Comparison of ENCODE assay signal across 2 cellular contexts in genomic region chr20:6863355-6863754, GRCh38.
TF ChIP-seq lines count a peak whose summit lies in the region.

No MANE protein-coding gene starts in this region.

TF ChIP-seq in GM23338, 12 proteins besides CTCF, POLR2A, EP300 and RAD21 (continued from another document):
- TF ChIP-seq, protein P1, sequence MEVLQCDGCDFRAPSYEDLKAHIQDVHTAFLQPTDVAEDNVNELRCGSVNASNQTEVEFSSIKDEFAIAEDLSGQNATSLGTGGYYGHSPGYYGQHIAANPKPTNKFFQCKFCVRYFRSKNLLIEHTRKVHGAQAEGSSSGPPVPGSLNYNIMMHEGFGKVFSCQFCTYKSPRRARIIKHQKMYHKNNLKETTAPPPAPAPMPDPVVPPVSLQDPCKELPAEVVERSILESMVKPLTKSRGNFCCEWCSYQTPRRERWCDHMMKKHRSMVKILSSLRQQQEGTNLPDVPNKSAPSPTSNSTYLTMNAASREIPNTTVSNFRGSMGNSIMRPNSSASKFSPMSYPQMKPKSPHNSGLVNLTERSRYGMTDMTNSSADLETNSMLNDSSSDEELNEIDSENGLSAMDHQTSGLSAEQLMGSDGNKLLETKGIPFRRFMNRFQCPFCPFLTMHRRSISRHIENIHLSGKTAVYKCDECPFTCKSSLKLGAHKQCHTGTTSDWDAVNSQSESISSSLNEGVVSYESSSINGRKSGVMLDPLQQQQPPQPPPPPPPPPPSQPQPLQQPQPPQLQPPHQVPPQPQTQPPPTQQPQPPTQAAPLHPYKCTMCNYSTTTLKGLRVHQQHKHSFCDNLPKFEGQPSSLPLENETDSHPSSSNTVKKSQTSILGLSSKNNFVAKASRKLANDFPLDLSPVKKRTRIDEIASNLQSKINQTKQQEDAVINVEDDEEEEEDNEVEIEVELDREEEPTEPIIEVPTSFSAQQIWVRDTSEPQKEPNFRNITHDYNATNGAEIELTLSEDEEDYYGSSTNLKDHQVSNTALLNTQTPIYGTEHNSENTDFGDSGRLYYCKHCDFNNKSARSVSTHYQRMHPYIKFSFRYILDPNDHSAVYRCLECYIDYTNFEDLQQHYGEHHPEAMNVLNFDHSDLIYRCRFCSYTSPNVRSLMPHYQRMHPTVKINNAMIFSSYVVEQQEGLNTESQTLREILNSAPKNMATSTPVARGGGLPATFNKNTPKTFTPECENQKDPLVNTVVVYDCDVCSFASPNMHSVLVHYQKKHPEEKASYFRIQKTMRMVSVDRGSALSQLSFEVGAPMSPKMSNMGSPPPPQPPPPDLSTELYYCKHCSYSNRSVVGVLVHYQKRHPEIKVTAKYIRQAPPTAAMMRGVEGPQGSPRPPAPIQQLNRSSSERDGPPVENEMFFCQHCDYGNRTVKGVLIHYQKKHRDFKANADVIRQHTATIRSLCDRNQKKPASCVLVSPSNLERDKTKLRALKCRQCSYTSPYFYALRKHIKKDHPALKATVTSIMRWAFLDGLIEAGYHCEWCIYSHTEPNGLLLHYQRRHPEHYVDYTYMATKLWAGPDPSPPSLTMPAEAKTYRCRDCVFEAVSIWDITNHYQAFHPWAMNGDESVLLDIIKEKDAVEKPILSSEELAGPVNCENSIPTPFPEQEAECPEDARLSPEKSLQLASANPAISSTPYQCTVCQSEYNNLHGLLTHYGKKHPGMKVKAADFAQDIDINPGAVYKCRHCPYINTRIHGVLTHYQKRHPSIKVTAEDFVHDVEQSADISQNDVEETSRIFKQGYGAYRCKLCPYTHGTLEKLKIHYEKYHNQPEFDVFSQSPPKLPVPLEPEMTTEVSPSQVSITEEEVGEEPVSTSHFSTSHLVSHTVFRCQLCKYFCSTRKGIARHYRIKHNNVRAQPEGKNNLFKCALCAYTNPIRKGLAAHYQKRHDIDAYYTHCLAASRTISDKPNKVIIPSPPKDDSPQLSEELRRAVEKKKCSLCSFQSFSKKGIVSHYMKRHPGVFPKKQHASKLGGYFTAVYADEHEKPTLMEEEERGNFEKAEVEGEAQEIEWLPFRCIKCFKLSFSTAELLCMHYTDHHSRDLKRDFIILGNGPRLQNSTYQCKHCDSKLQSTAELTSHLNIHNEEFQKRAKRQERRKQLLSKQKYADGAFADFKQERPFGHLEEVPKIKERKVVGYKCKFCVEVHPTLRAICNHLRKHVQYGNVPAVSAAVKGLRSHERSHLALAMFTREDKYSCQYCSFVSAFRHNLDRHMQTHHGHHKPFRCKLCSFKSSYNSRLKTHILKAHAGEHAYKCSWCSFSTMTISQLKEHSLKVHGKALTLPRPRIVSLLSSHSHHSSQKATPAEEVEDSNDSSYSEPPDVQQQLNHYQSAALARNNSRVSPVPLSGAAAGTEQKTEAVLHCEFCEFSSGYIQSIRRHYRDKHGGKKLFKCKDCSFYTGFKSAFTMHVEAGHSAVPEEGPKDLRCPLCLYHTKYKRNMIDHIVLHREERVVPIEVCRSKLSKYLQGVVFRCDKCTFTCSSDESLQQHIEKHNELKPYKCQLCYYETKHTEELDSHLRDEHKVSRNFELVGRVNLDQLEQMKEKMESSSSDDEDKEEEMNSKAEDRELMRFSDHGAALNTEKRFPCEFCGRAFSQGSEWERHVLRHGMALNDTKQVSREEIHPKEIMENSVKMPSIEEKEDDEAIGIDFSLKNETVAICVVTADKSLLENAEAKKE (CRISPR knock-in tag; IDR thresholded peaks at IDR 0.05), result no peak
- TF ChIP-seq CREB1 (CRISPR knock-in tag; IDR thresholded peaks at IDR 0.05; ENCODE audit: low read depth) (no peak), NANOG (IDR thresholded peaks at IDR 0.05; ENCODE audit: borderline replicate concordance) (no peak)

TF ChIP-seq in H1, 55 proteins besides CTCF, POLR2A, EP300 and RAD21 (continued from another document):
- TF ChIP-seq, protein P2, sequence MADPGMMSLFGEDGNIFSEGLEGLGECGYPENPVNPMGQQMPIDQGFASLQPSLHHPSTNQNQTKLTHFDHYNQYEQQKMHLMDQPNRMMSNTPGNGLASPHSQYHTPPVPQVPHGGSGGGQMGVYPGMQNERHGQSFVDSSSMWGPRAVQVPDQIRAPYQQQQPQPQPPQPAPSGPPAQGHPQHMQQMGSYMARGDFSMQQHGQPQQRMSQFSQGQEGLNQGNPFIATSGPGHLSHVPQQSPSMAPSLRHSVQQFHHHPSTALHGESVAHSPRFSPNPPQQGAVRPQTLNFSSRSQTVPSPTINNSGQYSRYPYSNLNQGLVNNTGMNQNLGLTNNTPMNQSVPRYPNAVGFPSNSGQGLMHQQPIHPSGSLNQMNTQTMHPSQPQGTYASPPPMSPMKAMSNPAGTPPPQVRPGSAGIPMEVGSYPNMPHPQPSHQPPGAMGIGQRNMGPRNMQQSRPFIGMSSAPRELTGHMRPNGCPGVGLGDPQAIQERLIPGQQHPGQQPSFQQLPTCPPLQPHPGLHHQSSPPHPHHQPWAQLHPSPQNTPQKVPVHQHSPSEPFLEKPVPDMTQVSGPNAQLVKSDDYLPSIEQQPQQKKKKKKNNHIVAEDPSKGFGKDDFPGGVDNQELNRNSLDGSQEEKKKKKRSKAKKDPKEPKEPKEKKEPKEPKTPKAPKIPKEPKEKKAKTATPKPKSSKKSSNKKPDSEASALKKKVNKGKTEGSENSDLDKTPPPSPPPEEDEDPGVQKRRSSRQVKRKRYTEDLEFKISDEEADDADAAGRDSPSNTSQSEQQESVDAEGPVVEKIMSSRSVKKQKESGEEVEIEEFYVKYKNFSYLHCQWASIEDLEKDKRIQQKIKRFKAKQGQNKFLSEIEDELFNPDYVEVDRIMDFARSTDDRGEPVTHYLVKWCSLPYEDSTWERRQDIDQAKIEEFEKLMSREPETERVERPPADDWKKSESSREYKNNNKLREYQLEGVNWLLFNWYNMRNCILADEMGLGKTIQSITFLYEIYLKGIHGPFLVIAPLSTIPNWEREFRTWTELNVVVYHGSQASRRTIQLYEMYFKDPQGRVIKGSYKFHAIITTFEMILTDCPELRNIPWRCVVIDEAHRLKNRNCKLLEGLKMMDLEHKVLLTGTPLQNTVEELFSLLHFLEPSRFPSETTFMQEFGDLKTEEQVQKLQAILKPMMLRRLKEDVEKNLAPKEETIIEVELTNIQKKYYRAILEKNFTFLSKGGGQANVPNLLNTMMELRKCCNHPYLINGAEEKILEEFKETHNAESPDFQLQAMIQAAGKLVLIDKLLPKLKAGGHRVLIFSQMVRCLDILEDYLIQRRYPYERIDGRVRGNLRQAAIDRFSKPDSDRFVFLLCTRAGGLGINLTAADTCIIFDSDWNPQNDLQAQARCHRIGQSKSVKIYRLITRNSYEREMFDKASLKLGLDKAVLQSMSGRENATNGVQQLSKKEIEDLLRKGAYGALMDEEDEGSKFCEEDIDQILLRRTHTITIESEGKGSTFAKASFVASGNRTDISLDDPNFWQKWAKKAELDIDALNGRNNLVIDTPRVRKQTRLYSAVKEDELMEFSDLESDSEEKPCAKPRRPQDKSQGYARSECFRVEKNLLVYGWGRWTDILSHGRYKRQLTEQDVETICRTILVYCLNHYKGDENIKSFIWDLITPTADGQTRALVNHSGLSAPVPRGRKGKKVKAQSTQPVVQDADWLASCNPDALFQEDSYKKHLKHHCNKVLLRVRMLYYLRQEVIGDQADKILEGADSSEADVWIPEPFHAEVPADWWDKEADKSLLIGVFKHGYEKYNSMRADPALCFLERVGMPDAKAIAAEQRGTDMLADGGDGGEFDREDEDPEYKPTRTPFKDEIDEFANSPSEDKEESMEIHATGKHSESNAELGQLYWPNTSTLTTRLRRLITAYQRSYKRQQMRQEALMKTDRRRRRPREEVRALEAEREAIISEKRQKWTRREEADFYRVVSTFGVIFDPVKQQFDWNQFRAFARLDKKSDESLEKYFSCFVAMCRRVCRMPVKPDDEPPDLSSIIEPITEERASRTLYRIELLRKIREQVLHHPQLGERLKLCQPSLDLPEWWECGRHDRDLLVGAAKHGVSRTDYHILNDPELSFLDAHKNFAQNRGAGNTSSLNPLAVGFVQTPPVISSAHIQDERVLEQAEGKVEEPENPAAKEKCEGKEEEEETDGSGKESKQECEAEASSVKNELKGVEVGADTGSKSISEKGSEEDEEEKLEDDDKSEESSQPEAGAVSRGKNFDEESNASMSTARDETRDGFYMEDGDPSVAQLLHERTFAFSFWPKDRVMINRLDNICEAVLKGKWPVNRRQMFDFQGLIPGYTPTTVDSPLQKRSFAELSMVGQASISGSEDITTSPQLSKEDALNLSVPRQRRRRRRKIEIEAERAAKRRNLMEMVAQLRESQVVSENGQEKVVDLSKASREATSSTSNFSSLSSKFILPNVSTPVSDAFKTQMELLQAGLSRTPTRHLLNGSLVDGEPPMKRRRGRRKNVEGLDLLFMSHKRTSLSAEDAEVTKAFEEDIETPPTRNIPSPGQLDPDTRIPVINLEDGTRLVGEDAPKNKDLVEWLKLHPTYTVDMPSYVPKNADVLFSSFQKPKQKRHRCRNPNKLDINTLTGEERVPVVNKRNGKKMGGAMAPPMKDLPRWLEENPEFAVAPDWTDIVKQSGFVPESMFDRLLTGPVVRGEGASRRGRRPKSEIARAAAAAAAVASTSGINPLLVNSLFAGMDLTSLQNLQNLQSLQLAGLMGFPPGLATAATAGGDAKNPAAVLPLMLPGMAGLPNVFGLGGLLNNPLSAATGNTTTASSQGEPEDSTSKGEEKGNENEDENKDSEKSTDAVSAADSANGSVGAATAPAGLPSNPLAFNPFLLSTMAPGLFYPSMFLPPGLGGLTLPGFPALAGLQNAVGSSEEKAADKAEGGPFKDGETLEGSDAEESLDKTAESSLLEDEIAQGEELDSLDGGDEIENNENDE (IDR thresholded peaks at IDR 0.05; ENCODE audit: insufficient replicate concordance, low read length), result no peak
- TF ChIP-seq SP1 (IDR thresholded peaks at IDR 0.05; ENCODE audit: low read depth, low read length) (no peak), RXRA (IDR thresholded peaks at IDR 0.05; ENCODE audit: insufficient read depth, low read depth, low read length) (no peak), CBX8 (IDR thresholded peaks at IDR 0.05; ENCODE audit: borderline replicate concordance, low read depth, low read length) (no peak), RBBP5 (IDR thresholded peaks at IDR 0.05; ENCODE audit: borderline replicate concordance, low read depth, low read length) (no peak), RFX5 (IDR thresholded peaks at IDR 0.05; ENCODE audit: borderline replicate concordance, low read depth, low read length) (no peak), YY1 (IDR thresholded peaks at IDR 0.05; ENCODE audit: low read depth, low read length) (no peak), CREB1 (IDR thresholded peaks at IDR 0.05) (no peak), ZNF274 (IDR thresholded peaks at IDR 0.05; ENCODE audit: borderline replicate concordance, extremely low read depth, low read length) (no peak), EZH2 (IDR thresholded peaks at IDR 0.05; ENCODE audit: low read depth, low read length, severe bottlenecking) (no peak), NRF1 (IDR thresholded peaks at IDR 0.05; ENCODE audit: low read depth, low read length) (no peak), CHD2 (IDR thresholded peaks at IDR 0.05; ENCODE audit: low read length) (no peak), MAFK (IDR thresholded peaks at IDR 0.05; ENCODE audit: low read depth, low read length) (no peak), KDM1A (IDR thresholded peaks at IDR 0.05; ENCODE audit: borderline replicate concordance, low read length) (no peak)
